Comparison of ENCODE assay signal across 15 cellular contexts in the genomic region with DNA sequence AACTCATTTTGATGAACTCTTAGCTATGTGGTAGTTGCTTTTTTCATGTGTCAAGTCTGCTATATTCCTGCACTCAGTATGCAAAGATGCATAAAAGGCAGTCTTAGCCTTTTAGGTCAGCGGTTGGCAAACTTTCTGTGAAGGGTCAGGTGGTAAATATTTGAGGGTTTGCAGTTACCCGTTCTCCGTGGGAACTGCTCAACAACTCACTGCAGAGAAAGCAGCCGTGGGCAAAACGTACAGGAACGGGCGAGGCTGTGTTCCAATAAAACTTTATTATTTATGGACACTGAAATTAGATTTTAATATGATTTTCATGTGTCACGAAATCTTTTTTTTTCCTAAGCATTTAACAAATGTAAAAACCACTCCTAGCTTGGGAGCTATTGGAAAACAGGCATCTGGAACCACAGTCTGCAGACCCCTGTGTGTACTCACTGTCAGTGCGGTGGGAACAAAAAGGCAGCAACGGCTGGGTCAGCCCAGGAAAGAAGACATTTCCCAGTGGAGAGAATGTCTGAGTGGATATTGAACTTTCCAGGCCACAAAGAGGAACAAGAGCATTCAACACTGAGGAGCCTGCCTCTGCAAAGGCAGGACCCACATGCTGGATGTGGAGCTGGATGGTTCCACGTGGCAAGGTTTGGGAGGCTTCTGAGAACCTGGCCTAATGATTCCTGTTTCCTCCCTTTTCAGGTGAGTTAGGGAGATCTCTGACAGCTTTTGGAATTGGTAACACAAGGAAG. TPM values are rescaled to one million over a fixed set of nuclear protein-coding genes. Genes with fewer than 3 reads are reported as not detected.
DNase-seq lines count a peak whose midpoint lies in the region; ATAC-seq, FAIRE-seq and TF ChIP-seq lines count a peak whose summit lies in the region.
"Had no signal": no experiment of that assay in that cellular context is flagged by ENCODE, and none has a peak within 500 bp of the region (broad histone marks: within the 10 kb centered on the region; RNA-seq: fewer than 3 reads in every experiment).

No MANE protein-coding gene starts in this region.

- no peak for ATAC-seq in left cardiac atrium
- peak in 1 of 4 donors; percentile 2 for ATAC-seq in pancreas
- ATAC-seq in GM21825 (IDR thresholded peaks at IDR 0.05; ENCODE audit: unreplicated experiment): no peak

- H3K27ac ChIP-seq in cardiac muscle cell (peak overlapping the region; percentile 72), esophagus squamous epithelium (peak overlapping the region in 3 of 4 donors; percentile 72 to 95 (median 87)), pancreas (peak overlapping the region; percentile 70 to 87 (median 86)), transverse colon (peak overlapping the region; percentile 93 to 98 (median 95))

- intact Hi-C loops in left cardiac atrium (cut with DNase I): loop anchor here in 1 of 2 donors (10.0 kb wide), 1 partner anchor 52 kb away; no protein-coding TSS in a partner anchor
- intact Hi-C loops in esophagus squamous epithelium (cut with DNase I): loop anchor here (10.0 kb wide), 1 partner anchor 272 kb away; no protein-coding TSS in a partner anchor
- intact Hi-C loops in pancreas (cut with DNase I): no loop called here
- intact Hi-C loops in transverse colon (cut with DNase I; ENCODE audit: low total_unique reads): no loop called here

- H3K27me3 ChIP-seq in cardiac muscle cell (no peaks in the 10 kb centered on the region), esophagus squamous epithelium (no peaks in the 10 kb centered on the region), pancreas (no peaks in the 10 kb centered on the region), transverse colon (no peaks in the 10 kb centered on the region)
- H3K27me3 ChIP-seq: upper lobe of left lung had no signal

- no peaks in the 10 kb centered on the region for H3K9me3 ChIP-seq in cardiac muscle cell (ENCODE audit: low read depth)
- H3K9me3 ChIP-seq in esophagus squamous epithelium: no peaks in the 10 kb centered on the region
- H3K9me3 ChIP-seq in pancreas: no peaks in the 10 kb centered on the region
- H3K9me3 ChIP-seq in transverse colon: no peaks in the 10 kb centered on the region
- H3K9me3 ChIP-seq: upper lobe of left lung had no signal

- H3K4me3 ChIP-seq in cardiac muscle cell (peak overlapping the region; percentile 14), esophagus squamous epithelium (peak overlapping the region in 1 of 4 donors; percentile 22), pancreas (peak overlapping the region in 2 of 4 donors; percentile 19 to 24), transverse colon (no peak overlapping the region)
- H3K4me3 ChIP-seq: upper lobe of left lung had no signal

- TF ChIP-seq EP300 in transverse colon (IDR thresholded peaks at IDR 0.05; ENCODE audit: low read depth): no peak

- in situ Hi-C loops in transverse colon (cut with MboI; ENCODE audit: low pct_ligation_motif_present in 1 of 4, low pct_unique_long_range_greater_than_20kb in 1 of 4, low sequenced_read_pairs in 3 of 4): loop anchor here in 1 of 4 donors (25.0 kb wide), 1 partner anchor 274 kb away; no protein-coding TSS in a partner anchor

- no peak for FAIRE-seq in pancreas (lab: Jason Lieb, UNC)

- TF ChIP-seq CTCF in cardiac muscle cell (IDR thresholded peaks at IDR 0.05; ENCODE audit: low read depth, low read length): no peak
- no peak for TF ChIP-seq CTCF in esophagus squamous epithelium (IDR thresholded peaks at IDR 0.05)
- no peak for TF ChIP-seq CTCF in pancreas (IDR thresholded peaks at IDR 0.05)
- TF ChIP-seq CTCF in transverse colon (IDR thresholded peaks at IDR 0.05): no peak

- TF ChIP-seq POLR2A in esophagus squamous epithelium (IDR thresholded peaks at IDR 0.05) (no peak), transverse colon (IDR thresholded peaks at IDR 0.05) (no peak)

- peaks cover 5% of the 10 kb centered on the region for H3K36me3 ChIP-seq in cardiac muscle cell
- H3K36me3 ChIP-seq in esophagus squamous epithelium: peaks cover 0 to 25% (median 0%) of the 10 kb centered on the region in 3 donors
- no peaks in the 10 kb centered on the region for H3K36me3 ChIP-seq in pancreas
- H3K36me3 ChIP-seq in transverse colon: peaks cover 0 to 7% (median under 1%) of the 10 kb centered on the region in 4 donors

- DNase-seq in cardiac muscle cell (ENCODE audit: low read depth in 1 of 2, low spot score in 1 of 2): peak in 1 of 2 donors; percentile 24
- DNase-seq in left cardiac atrium: no peak
- no peak for DNase-seq in esophagus squamous epithelium (lab: John Stamatoyannopoulos, UW)
- peak in 2 of 6 donors; percentile 31 to 35 for DNase-seq in pancreas
- DNase-seq in transverse colon: peak; percentile 18
- no peak for DNase-seq in amygdala (lab: John Stamatoyannopoulos, UW)
- no peak for DNase-seq in cerebellum (ENCODE audit: low spot score)
- DNase-seq: activated CD4-positive, alpha-beta T cell treated with anti-CD3 and anti-CD28 coated beads, Interleukin-2, amount 50 U/mL, for 1 hour; activated naive CD8-positive, alpha-beta T cell treated with anti-CD3 and anti-CD28 coated beads for 36 hours; C1 segment of cervical spinal cord; central memory CD4-positive, alpha-beta T cell; MV-4-11; NCI-H748 treated with DMSO at 0.1 percent for 48 hours; upper lobe of left lung had no signal

- H3K4me1 ChIP-seq in cardiac muscle cell (ENCODE audit: low read depth) (peaks cover 65% of the 10 kb centered on the region), esophagus squamous epithelium (peaks cover 9 to 81% (median 45%) of the 10 kb centered on the region in 3 donors), pancreas (peaks cover 36 to 61% (median 52%) of the 10 kb centered on the region in 3 donors), transverse colon (peaks cover 25 to 66% (median 58%) of the 10 kb centered on the region in 4 donors)

- 74 to 79% methylated on average over 9 to 11 of the region's 11 CpGs for WGBS in esophagus squamous epithelium, 2 donors
- WGBS in pancreas, 2 donors: 31 to 40% methylated on average over 11 of the region's 11 CpGs
- WGBS in transverse colon (ENCODE audit: low coverage in 1 of 2), 2 donors: 63 to 82% methylated on average over 4 to 11 of the region's 11 CpGs

RNA-seq across cellular contexts. Expression of a gene that starts 3.5 kb away (rescaled TPM):
- total RNA-seq in cardiac muscle cell: 52.3 and 78.0 TPM in 2 replicates
- 27.8 and 28.9 TPM in 2 replicates for polyA plus RNA-seq in cardiac muscle cell
- 100 to 1,000 TPM; 165 to 172 TPM for total RNA-seq in left cardiac atrium
- 10 to 100 TPM in 3 of 4 donors, 1 to 10 TPM in 1; 5.9 to 48.4 (median 27.3) TPM for total RNA-seq in esophagus squamous epithelium
- total RNA-seq in pancreas: 10 to 100 TPM; 23.4 to 42.1 (median 31.6) TPM
- 10 to 100 TPM; 23.7 to 58.9 TPM for polyA plus RNA-seq in pancreas
- total RNA-seq in transverse colon: 100 to 1,000 TPM in 2 of 4 donors, 10 to 100 TPM in 2; 69.5 to 132 (median 93.6) TPM
- 12.3 TPM for total RNA-seq in cerebellum

RNA-seq across cellular contexts. Expression of a gene that starts 15.5 kb away (rescaled TPM):
- total RNA-seq in cardiac muscle cell: 133 and 159 TPM in 2 replicates
- polyA plus RNA-seq in cardiac muscle cell: 78.5 and 85.7 TPM in 2 replicates
- total RNA-seq in left cardiac atrium: 10 to 100 TPM; 13.9 to 16.6 TPM
- 10 to 100 TPM; 28.0 to 43.1 (median 38.7) TPM for total RNA-seq in esophagus squamous epithelium
- total RNA-seq in pancreas: 10 to 100 TPM in 2 of 6 donors, 1 to 10 TPM in 4; 5.1 to 15.8 (median 8.3) TPM
- polyA plus RNA-seq in pancreas: 1 to 10 TPM; 7.1 to 9.5 TPM
- 10 to 100 TPM in 3 of 4 donors, 1 to 10 TPM in 1; 6.7 to 29.4 (median 20.9) TPM for total RNA-seq in transverse colon
- total RNA-seq in cerebellum: 22.5 TPM

RNA-seq across cellular contexts. Expression of a gene that starts 19.6 kb away (rescaled TPM):
- total RNA-seq in cardiac muscle cell (21.9 and 46.6 TPM in 2 replicates), left cardiac atrium (10 to 100 TPM in 1 of 2 donors, 1 to 10 TPM in 1; 8.5 to 12.0 TPM), esophagus squamous epithelium (10 to 100 TPM in 3 of 4 donors, 1 to 10 TPM in 1; 7.9 to 20.6 (median 14.8) TPM), pancreas (10 to 100 TPM in 2 of 6 donors, 1 to 10 TPM in 4; 4.3 to 12.2 (median 6.5) TPM), transverse colon (10 to 100 TPM in 1 of 4 donors, 1 to 10 TPM in 2, not detected in 1; 3.4 to 11.1 (median 7.1) TPM), cerebellum (15.9 TPM)
- polyA plus RNA-seq in cardiac muscle cell (32.7 and 47.6 TPM in 2 replicates), pancreas (10 to 100 TPM; 19.8 to 22.9 TPM)
